ENCODE assay signal across 10 cellular contexts in genomic region chr5:168295574-168296201, GRCh38. TPM values are rescaled to one million over a fixed set of nuclear protein-coding genes. Genes with fewer than 3 reads are reported as not detected.
DNase-seq lines count a peak whose midpoint lies in the region; ATAC-seq, FAIRE-seq and TF ChIP-seq lines count a peak whose summit lies in the region.
"Had no signal": no experiment of that assay in that cellular context is flagged by ENCODE, and none has a peak within 500 bp of the region (broad histone marks: within the 10 kb centered on the region; RNA-seq: fewer than 3 reads in every experiment).

No MANE protein-coding gene starts in this region.

- no peak for TF ChIP-seq POLR2A in heart left ventricle (IDR thresholded peaks at IDR 0.05)

- H3K4me3 ChIP-seq in heart left ventricle (no peak overlapping the region), cardiac fibroblast (replicated peaks in 1 of 2; ENCODE audit: low read depth in 2 of 2, low read length in 2 of 2) (no peak overlapping the region)
- H3K4me3 ChIP-seq: colonic mucosa had no signal

- H3K27me3 ChIP-seq in heart left ventricle (peaks cover 8 to 42% (median 18%) of the 10 kb centered on the region in 9 donors), layer of hippocampus (ENCODE audit: control insufficient read depth, insufficient read depth, low read length) (peaks cover 13% of the 10 kb centered on the region)
- H3K27me3 ChIP-seq: colonic mucosa had no signal

- H3K27ac ChIP-seq in heart left ventricle (no peak overlapping the region), layer of hippocampus (ENCODE audit: low read depth, low read length) (peak overlapping the region; percentile 39)
- H3K27ac ChIP-seq: C4-2B, colonic mucosa had no signal

- H3K9me3 ChIP-seq in heart left ventricle: no peaks in the 10 kb centered on the region
- H3K9me3 ChIP-seq: colonic mucosa had no signal

- TF ChIP-seq CTCF in heart left ventricle (IDR thresholded peaks at IDR 0.05) (peak in 1 of 12 donors; percentile 15), cardiac fibroblast (IDR thresholded peaks at IDR 0.05; ENCODE audit: low read depth, low read length) (peak; percentile 43)

- peak; percentile 58 for FAIRE-seq in urothelium cell line (lab: Jason Lieb, UNC)

- peaks cover 0 to 16% (median 5%) of the 10 kb centered on the region in 12 donors for H3K4me1 ChIP-seq in heart left ventricle
- H3K4me1 ChIP-seq: colonic mucosa had no signal

- DNase-seq in heart left ventricle: no peak
- DNase-seq in Right ventricle myocardium inferior (ENCODE audit: missing footprints): no peak
- DNase-seq in cardiac fibroblast (ENCODE audit: low read depth in 2 of 2): peak; percentile 42 to 87
- peak; percentile 80 for DNase-seq in urothelium cell line (ENCODE audit: low spot score)
- DNase-seq in NCI-H2107 treated with DMSO at 0.1 percent for 48 hours (lab: John Stamatoyannopoulos, UW; ENCODE audit: unreplicated experiment): no peak
- DNase-seq in SKM-1 treated with dmso at 0.1 percent for 144 hours (lab: John Stamatoyannopoulos, UW; ENCODE audit: unreplicated experiment): no peak
- DNase-seq: colonic mucosa had no signal

- H3K36me3 ChIP-seq in heart left ventricle: no peaks in the 10 kb centered on the region
- H3K36me3 ChIP-seq: colonic mucosa had no signal

- 51 to 66% (median 57%) methylated on average over 10 to 12 of the region's 12 CpGs for WGBS in heart left ventricle, 4 donors

- peak in 3 of 4 donors; percentile 35 to 65 (median 62) for ATAC-seq in heart left ventricle
- no peak for ATAC-seq in Right ventricle myocardium inferior
- ATAC-seq in HG03097 (IDR thresholded peaks at IDR 0.05; ENCODE audit: low FRiP score, unreplicated experiment): no peak

- intact Hi-C loops in heart left ventricle (cut with DNase I): no loop called here
- intact Hi-C loops in Right ventricle myocardium inferior (cut with DNase I): loop anchor here (10.0 kb wide), 1 partner anchor 109 kb away; no protein-coding TSS in a partner anchor

RNA-seq across cellular contexts. Expression of gene WWC1, which starts 4.2 kb away (rescaled TPM):
- total RNA-seq in heart left ventricle (10 to 100 TPM in 1 of 9 donors, 1 to 10 TPM in 6, under 1 TPM in 2; 0.32 to 10.7 (median 1.7) TPM), Right ventricle myocardium inferior (1.9 TPM)
- 10 to 100 TPM in 1 of 2 donors, under 1 TPM in 1; 0.23 to 21.5 TPM for polyA plus RNA-seq in heart left ventricle

Comparison
In these comparisons a context has a peak if more than half of its experiments do, and no peak if none do; other contexts are left out.
1. ATAC-seq: peak in heart left ventricle (3 of 4); none in Right ventricle myocardium inferior (single experiment) and HG03097 (single experiment).
2. DNase-seq: peak in cardiac fibroblast (2 of 2) and urothelium cell line (single experiment); none in heart left ventricle (0 of 5), Right ventricle myocardium inferior (single experiment), NCI-H2107 treated with DMSO at 0.1 percent for 48 hours (single experiment) and SKM-1 treated with dmso at 0.1 percent for 144 hours (single experiment).